ENCODE assay signal across 8 cellular contexts in genomic region chr12:114683709-114684097, GRCh38. TPM values are rescaled to one million over a fixed set of nuclear protein-coding genes. Genes with fewer than 3 reads are reported as not detected.
A peak's percentile ranks its signal among the peaks of the same experiment; 100 is the strongest.
DNase-seq lines count a peak whose midpoint lies in the region; ATAC-seq, FAIRE-seq and TF ChIP-seq lines count a peak whose summit lies in the region.

No MANE protein-coding gene starts in this region.

- H3K56ac ChIP-seq in IMR-90 (ENCODE audit: extremely low read depth, insufficient read depth, low read length): peak overlapping the region; percentile 90

- FAIRE-seq in GM12891 (lab: Jason Lieb, UNC): no peak

- H3K9me2 ChIP-seq in PC-9 (ENCODE audit: insufficient read depth): no peaks in the 10 kb centered on the region

- H2AK9ac ChIP-seq in IMR-90 (replicated peaks; ENCODE audit: low read depth, low read length, poor library complexity): peak overlapping the region; percentile 91

- peak overlapping the region; percentile 89 for H2BK5ac ChIP-seq in IMR-90 (ENCODE audit: low read depth, low read length, poor library complexity, severe bottlenecking)

- H3K36me3 Mint-ChIP-seq in stimulated activated memory B cell treated with anti-CD40 and anti-IgM and Interleukin-4, amounts not matched to agents 10 μg/mL and 1 μg/mL and 100 μg/mL, for 72 hours: no peaks in the 10 kb centered on the region

- peaks cover 26% of the 10 kb centered on the region for H3K4me1 Mint-ChIP-seq in stimulated activated memory B cell treated with anti-CD40 and anti-IgM and Interleukin-4, amounts not matched to agents 10 μg/mL and 1 μg/mL and 100 μg/mL, for 72 hours

- peak overlapping the region; percentile 97 for H3K4ac ChIP-seq in IMR-90 (ENCODE audit: low read depth, low read length)

- no peak for TF ChIP-seq POLR2A in IMR-90 (IDR thresholded peaks at IDR 0.05; ENCODE audit: low read depth, low read length)
- TF ChIP-seq POLR2A in GM12891 (IDR thresholded peaks at IDR 0.05; ENCODE audit: low read depth, low read length): no peak

- H4K5ac ChIP-seq in IMR-90 (ENCODE audit: low read depth, low read length): no peak overlapping the region; the same call in 1 of the 2 replicates

- H4K20me1 ChIP-seq in IMR-90 (ENCODE audit: insufficient read depth, low read length): peaks cover 20% of the 10 kb centered on the region
- H4K20me1 ChIP-seq in PC-9 (ENCODE audit: insufficient read depth): no peaks in the 10 kb centered on the region; the same call in 1 of the 2 replicates

- H3K27ac ChIP-seq in IMR-90 (ENCODE audit: insufficient read depth, low read length): peak overlapping the region; percentile 92
- no peak overlapping the region for H3K27ac ChIP-seq in PC-9

- TF ChIP-seq CTCF in IMR-90 (conservative IDR thresholded peaks at IDR 0.05; ENCODE audit: low read depth, low read length): no peak
- no peak for TF ChIP-seq CTCF in astrocyte of the cerebellum (IDR thresholded peaks at IDR 0.05; ENCODE audit: low read depth, low read length, missing control alignments)
- TF ChIP-seq CTCF in PC-9 (conservative IDR thresholded peaks at IDR 0.05): no peak

- peak overlapping the region; percentile 18; the same call in 1 of the 2 replicates for H3K4me2 ChIP-seq in IMR-90 (ENCODE audit: low read depth, low read length)
- no peak overlapping the region for H3K4me2 ChIP-seq in PC-9

- WGBS in IMR-90 (ENCODE audit: extremely low coverage in 2 of 2, insufficient read length in 1 of 2), 2 experiments: 0% methylated on average over 11 of the region's 19 CpGs; no CpG with 5 or more reads in 1 of the 2 experiments

- H3K23ac ChIP-seq in IMR-90 (ENCODE audit: low read depth, low read length): peak overlapping the region; percentile 98

- H3K4me1 ChIP-seq in IMR-90 (ENCODE audit: control insufficient read depth, insufficient read depth, low read length): peaks cover 30% of the 10 kb centered on the region
- H3K4me1 ChIP-seq in PC-9 (replicated peaks; ENCODE audit: insufficient read depth): no peaks in the 10 kb centered on the region

- H3K36me3 ChIP-seq in IMR-90 (ENCODE audit: control insufficient read depth, insufficient read depth, low read length) (peaks cover 24% of the 10 kb centered on the region), PC-9 (ENCODE audit: low read depth) (no peaks in the 10 kb centered on the region)

- peaks cover 89% of the 10 kb centered on the region for H3K27me3 Mint-ChIP-seq in stimulated activated memory B cell treated with anti-CD40 and anti-IgM and Interleukin-4, amounts not matched to agents 10 μg/mL and 1 μg/mL and 100 μg/mL, for 72 hours

- peak overlapping the region; percentile 98 for H3K14ac ChIP-seq in IMR-90 (replicated peaks; ENCODE audit: low read depth, low read length)

- H2AK5ac ChIP-seq in IMR-90 (ENCODE audit: low read depth, low read length): peak overlapping the region; percentile 77

- H3K79me1 ChIP-seq in IMR-90 (ENCODE audit: low read depth in 1 of 2, low read length in 2 of 2): peaks cover 14 to 29% of the 10 kb centered on the region in 2 experiments

- no peak for DNase-seq in IMR-90
- no peak for DNase-seq in astrocyte of the cerebellum (ENCODE audit: low read depth)
- DNase-seq in medulla oblongata (ENCODE audit: extremely low spot score): no peak
- no peak for DNase-seq in PC-9
- no peak for DNase-seq in GM12891 (ENCODE audit: insufficient read length, low spot score)

- BruUV-seq in IMR-90 (replicated peaks; lab: Mats Ljungman, UMichigan) (no TSS peak), PC-9 (replicated peaks; lab: Mats Ljungman, UMichigan) (no TSS peak)

- H3F3A ChIP-seq in PC-9 (ENCODE audit: insufficient read depth, low read depth): no peaks in the 10 kb centered on the region

- H3K4me3 Mint-ChIP-seq in stimulated activated memory B cell treated with anti-CD40 and anti-IgM and Interleukin-4, amounts not matched to agents 10 μg/mL and 1 μg/mL and 100 μg/mL, for 72 hours: peak overlapping the region; percentile 57

- in situ Hi-C loops in IMR-90 (cut with MboI; ENCODE audit: low sequenced_read_pairs) (no loop called here), astrocyte of the cerebellum (cut with HindIII; ENCODE audit: low sequenced_read_pairs) (loop anchor here (10.0 to 25.0 kb wide), 2 partner anchors 654 to 1271 kb away; no protein-coding TSS in a partner anchor)

- peak overlapping the region; percentile 60 for H4K91ac ChIP-seq in IMR-90 (ENCODE audit: insufficient read depth, low read depth, low read length)

- peak overlapping the region; percentile 55 for H3K18ac ChIP-seq in IMR-90 (ENCODE audit: low read depth, low read length)

- ATAC-seq in IMR-90 (ENCODE audit: low read depth) (0 out of 2 replicates have a peak, but pooled peaks have one; percentile 0), HG02938 (IDR thresholded peaks at IDR 0.05; ENCODE audit: unreplicated experiment) (no peak)
- ATAC-seq in stimulated activated memory B cell treated with anti-CD40 and anti-IgM and Interleukin-4, amounts not matched to agents 10 μg/mL and 1 μg/mL and 100 μg/mL, for 72 hours: no peak

- POLR2A ChIA-PET in IMR-90 (lab: Charles Lee; ENCODE audit: unreplicated experiment) (interaction anchor here (0.5 to 2.0 kb wide), 17 partner anchors 8 to 1066 kb away, joined by 3 to 16 read pairs (median 4); no protein-coding TSS in a partner anchor), PC-9 (lab: Charles Lee; ENCODE audit: unreplicated experiment) (no interaction called here)

- H3K9me3 Mint-ChIP-seq in stimulated activated memory B cell treated with anti-CD40 and anti-IgM and Interleukin-4, amounts not matched to agents 10 μg/mL and 1 μg/mL and 100 μg/mL, for 72 hours: no peaks in the 10 kb centered on the region

- CTCF ChIA-PET in IMR-90 (lab: Yijun Ruan, JAX): interaction anchor here (0.6 to 2.5 kb wide), 14 partner anchors 8 to 751 kb away, joined by 3 to 11 read pairs (median 4); no protein-coding TSS in a partner anchor
- CTCF ChIA-PET in PC-9 (lab: Charles Lee): no interaction called here

- H2AFZ ChIP-seq in IMR-90 (replicated peaks; ENCODE audit: low read length, poor library complexity): peak overlapping the region; percentile 73
- H2AFZ ChIP-seq in PC-9: no peak overlapping the region

- H3K27me3 ChIP-seq in IMR-90 (ENCODE audit: control insufficient read depth, insufficient read depth, low read length) (no peaks in the 10 kb centered on the region), PC-9 (ENCODE audit: insufficient read depth, low read depth) (peaks cover 88% of the 10 kb centered on the region)

- peak overlapping the region; percentile 99 for H3K9ac ChIP-seq in IMR-90 (ENCODE audit: low read depth, low read length)

- H2BK20ac ChIP-seq in IMR-90 (ENCODE audit: low read depth, low read length): 0 out of 2 replicates have a peak overlapping the region, but pooled peaks have one; percentile 27

- no peaks in the 10 kb centered on the region for H3K9me3 ChIP-seq in IMR-90 (ENCODE audit: control insufficient read depth, insufficient read depth, low read length)
- no peaks in the 10 kb centered on the region for H3K9me3 ChIP-seq in iPS-18c (ENCODE audit: control insufficient read depth, insufficient read depth, low read length)
- H3K9me3 ChIP-seq in PC-9 (ENCODE audit: insufficient read depth, low read depth): no peaks in the 10 kb centered on the region

- H2BK15ac ChIP-seq in IMR-90 (ENCODE audit: low read depth, low read length): 0 out of 3 replicates have a peak overlapping the region, but pooled peaks have one; percentile 14

- H3K27ac Mint-ChIP-seq in stimulated activated memory B cell treated with anti-CD40 and anti-IgM and Interleukin-4, amounts not matched to agents 10 μg/mL and 1 μg/mL and 100 μg/mL, for 72 hours: no peak overlapping the region

- H3K9me1 ChIP-seq in IMR-90 (ENCODE audit: insufficient read depth, low read length): no peaks in the 10 kb centered on the region; the same call in 1 of the 2 replicates

- intact Hi-C loops in IMR-90 (cut with micrococcal nuclease): loop anchor here (1.0 to 5.0 kb wide), 14 partner anchors 61 to 1069 kb away; no protein-coding TSS in a partner anchor
- intact Hi-C loops in PC-9 (cut with micrococcal nuclease; ENCODE audit: unreplicated experiment): no loop called here

- peak; percentile 18; the same call in 1 of the 2 replicates for TF ChIP-seq RAD21 in IMR-90 (IDR thresholded peaks at IDR 0.05; ENCODE audit: low read length)

- peak overlapping the region; percentile 87 for H2BK120ac ChIP-seq in IMR-90 (ENCODE audit: low read depth, low read length)

- dilution Hi-C loops in IMR-90 (cut with HindIII; ENCODE audit: low sequenced_read_pairs, unreplicated experiment): no loop called here

- peak overlapping the region; percentile 35 to 66; a peak in 3 of 4 replicates for H4K8ac ChIP-seq in IMR-90 (ENCODE audit: low read depth in 2 of 2, low read length in 2 of 2)

- peak overlapping the region; percentile 69 for H3K4me3 ChIP-seq in IMR-90 (ENCODE audit: insufficient read depth, low read depth, low read length)
- H3K4me3 ChIP-seq in astrocyte of the cerebellum (ENCODE audit: low read depth, low read length): peak overlapping the region; percentile 90
- H3K4me3 ChIP-seq in iPS-18c (ENCODE audit: insufficient read depth, low read depth, low read length): peak overlapping the region; percentile 45; the same call in 1 of the 2 replicates
- no peak overlapping the region for H3K4me3 ChIP-seq in PC-9

- H3K79me2 ChIP-seq in PC-9 (ENCODE audit: low read depth): no peaks in the 10 kb centered on the region

TF ChIP-seq in IMR-90, 13 proteins besides CTCF, POLR2A, EP300 and RAD21:
- TF ChIP-seq CEBPB (IDR thresholded peaks at IDR 0.05; ENCODE audit: low read depth, low read length) (no peak), BHLHE40 (IDR thresholded peaks at IDR 0.05; ENCODE audit: low read depth, low read length) (peak; percentile 59; the same call in 1 of the 2 replicates), FOS (IDR thresholded peaks at IDR 0.05; ENCODE audit: low read depth, low read length) (no peak)

TF ChIP-seq in GM12891, 5 proteins besides CTCF, POLR2A, EP300 and RAD21:
- TF ChIP-seq POLR2AphosphoS5 (IDR thresholded peaks at IDR 0.05; ENCODE audit: low read depth, low read length) (no peak), PAX5 (IDR thresholded peaks at IDR 0.05; ENCODE audit: insufficient read depth, low read length, severe bottlenecking) (no peak), POU2F2 (IDR thresholded peaks at IDR 0.05; ENCODE audit: low read depth, low read length) (no peak), SPI1 (IDR thresholded peaks at IDR 0.05; ENCODE audit: low read depth, low read length) (no peak), TAF1 (IDR thresholded peaks at IDR 0.05; ENCODE audit: low read depth, low read length) (no peak)

RNA-seq across cellular contexts. Expression of gene TBX3, which starts 0.3 kb away (rescaled TPM):
- total RNA-seq in IMR-90 (2012; rRNA removed) (15.8 and 18.6 TPM in 2 replicates), PC-9 (2021) (not detected in 2 replicates)
- 40.5 and 44.9 TPM in 2 replicates for polyA plus RNA-seq in IMR-90 (2012; rRNA removed)
- polyA plus RNA-seq in IMR-90 (2012; cell fraction: cytosol; rRNA removed): 13.1 and 30.1 TPM in 2 replicates
- 165 and 239 TPM in 2 replicates for polyA plus RNA-seq in IMR-90 (2012; cell fraction: nucleus; rRNA removed; ENCODE audit: low replicate concordance)
- polyA plus RNA-seq in GM12891 (2012; ENCODE audit: low read depth, missing spikeins): 0.01 TPM

Comparison
In these comparisons a context has a peak if more than half of its experiments do, and no peak if none do; other contexts are left out.
1. RNA of gene TBX3, which starts 0.3 kb away (total RNA-seq): 15.8 to 18.6 TPM in IMR-90; not detected in PC-9; every median in the first group is over 10 times any median in the second.